ENCODE assay signal across 8 cellular contexts in the genomic region with DNA sequence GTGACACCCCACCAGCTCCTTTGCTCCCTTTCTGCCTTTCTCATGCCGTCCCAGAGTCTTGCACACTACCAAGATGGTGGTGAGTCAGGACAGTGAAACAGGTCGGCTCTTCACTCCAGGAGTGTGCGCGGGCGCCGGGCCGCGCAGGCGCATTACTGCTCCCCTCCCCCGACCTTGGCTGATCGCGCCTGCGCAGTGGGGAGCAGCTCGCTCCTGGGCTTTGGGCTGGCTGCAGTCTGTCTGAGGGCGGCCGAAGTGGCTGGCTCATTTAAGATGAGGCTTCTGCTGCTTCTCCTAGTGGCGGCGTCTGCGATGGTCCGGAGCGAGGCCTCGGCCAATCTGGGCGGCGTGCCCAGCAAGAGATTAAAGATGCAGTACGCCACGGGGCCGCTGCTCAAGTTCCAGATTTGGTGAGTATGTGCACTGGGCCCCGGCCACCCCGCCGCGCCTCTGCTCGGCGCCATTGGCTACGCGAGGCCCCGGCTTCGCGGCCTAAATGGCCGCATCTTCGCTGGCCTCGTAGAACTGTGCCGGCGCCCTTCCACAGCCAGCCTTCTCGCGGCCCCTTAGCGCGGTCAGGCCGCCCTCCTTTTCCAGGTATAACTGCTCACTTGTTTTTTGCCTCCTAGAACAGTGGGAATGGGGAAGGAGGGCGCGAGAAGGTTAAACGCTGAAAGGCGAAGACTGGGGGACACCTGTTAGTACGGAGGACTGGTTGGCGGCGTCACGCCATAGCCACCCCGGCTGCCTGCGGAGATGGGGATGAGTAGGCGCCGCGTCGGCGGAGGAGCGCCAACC. TPM values are rescaled to one million over a fixed set of nuclear protein-coding genes. Genes with fewer than 3 reads are reported as not detected.
DNase-seq lines count a peak whose midpoint lies in the region; ATAC-seq, FAIRE-seq and TF ChIP-seq lines count a peak whose summit lies in the region.

A gene with protein sequence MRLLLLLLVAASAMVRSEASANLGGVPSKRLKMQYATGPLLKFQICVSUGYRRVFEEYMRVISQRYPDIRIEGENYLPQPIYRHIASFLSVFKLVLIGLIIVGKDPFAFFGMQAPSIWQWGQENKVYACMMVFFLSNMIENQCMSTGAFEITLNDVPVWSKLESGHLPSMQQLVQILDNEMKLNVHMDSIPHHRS (plus strand): TSS at position 232 of the 798 bp plus-strand sequence. CDS start 42 bp downstream, at position 274.

- H3K27ac ChIP-seq in OCI-LY3 (ENCODE audit: low read length) (peak within 1 kb of the TSS; percentile 96), endothelial cell of umbilical vein (ENCODE audit: insufficient read depth, low read depth, low read length) (peak within 1 kb of the TSS; percentile 81)

- dilution Hi-C loops in endothelial cell of umbilical vein (cut with MboI; ENCODE audit: extremely low pct_ligation_motif_present, low sequenced_read_pairs): no loop called here

- H3K9ac ChIP-seq in OCI-LY3 (ENCODE audit: low read length) (peak within 1 kb of the TSS; percentile 95), endothelial cell of umbilical vein (replicated peaks; ENCODE audit: extremely low read depth, insufficient read depth, low read length) (peak within 1 kb of the TSS; percentile 82)

- H3K4me2 ChIP-seq in OCI-LY3 (ENCODE audit: low read length) (peak within 1 kb of the TSS; percentile 85), endothelial cell of umbilical vein (ENCODE audit: insufficient read depth, low read length) (peak within 1 kb of the TSS; percentile 89)

- H2AFZ ChIP-seq in OCI-LY3 (ENCODE audit: low read depth, low read length) (no peak within 1 kb of the TSS), endothelial cell of umbilical vein (ENCODE audit: low read depth, low read length) (peak within 1 kb of the TSS; percentile 23)

- POLR2A ChIA-PET in endothelial cell of umbilical vein (lab: Charles Lee): interaction anchor here (0.6 to 1.0 kb wide), 5 partner anchors 9 to 235 kb away, joined by 3 to 6 read pairs (median 4); partner anchors contain the start of genes ERICH6 and SIAH2

- peak; percentile 46 for ATAC-seq in GM21447 (IDR thresholded peaks at IDR 0.05; ENCODE audit: unreplicated experiment)

- BruUV-seq in endothelial cell of umbilical vein (replicated peaks; lab: Mats Ljungman, UMichigan): TSS peak; percentile 51

- CTCF ChIA-PET in endothelial cell of umbilical vein (lab: Charles Lee): interaction anchor here (0.7 to 1.7 kb wide), 6 partner anchors 9 to 419 kb away, joined by 3 to 7 read pairs (median 4); partner anchors contain the start of gene SIAH2

- no peaks in the 10 kb centered on the region for H3K9me1 ChIP-seq in endothelial cell of umbilical vein (replicated peaks; ENCODE audit: control insufficient read depth, extremely low read depth, insufficient read depth, low read length)

- H3K4me3 ChIP-seq in OCI-LY3 (ENCODE audit: low read length): peak within 1 kb of the TSS; percentile 97
- H3K4me3 ChIP-seq in endothelial cell of umbilical vein (replicated peaks in 1 of 3; ENCODE audit: insufficient read depth in 1 of 3, low read depth in 1 of 3, low read length in 3 of 3): peak within 1 kb of the TSS; percentile 67 to 72 (median 72)

- DNase-seq in D721Med (ENCODE audit: insufficient read length, low spot score) (peak; percentile 71), HuH-7 (ENCODE audit: low spot score) (peak; percentile 83), endothelial cell of umbilical vein (ENCODE audit: low read depth, low spot score) (peak; percentile 99), middle frontal gyrus (ENCODE audit: extremely low spot score, low spot score) (peak; percentile 90)
- peak; percentile 98 for DNase-seq in activated CD8-positive, alpha-beta memory T cell treated with anti-CD3 and anti-CD28 coated beads, Interleukin-2, amount 50 U/mL, for 48 hours
- DNase-seq in stimulated activated CD8-positive, alpha-beta memory T cell treated with anti-CD3 and anti-CD28 coated beads, Interleukin-2, amount 100 ng/mL, for 48 hours (ENCODE audit: low read depth in 2 of 2): peak; percentile 88

- no peaks in the 10 kb centered on the region for H3K27me3 ChIP-seq in OCI-LY3 (ENCODE audit: low read depth, low read length)
- no peaks in the 10 kb centered on the region for H3K27me3 ChIP-seq in endothelial cell of umbilical vein (ENCODE audit: control insufficient read depth in 2 of 2, insufficient read depth in 2 of 2, low read length in 2 of 2)

- no peaks in the 10 kb centered on the region for H3K9me3 ChIP-seq in OCI-LY3 (ENCODE audit: insufficient read depth, low read length)
- H3K9me3 ChIP-seq in endothelial cell of umbilical vein (replicated peaks; ENCODE audit: control insufficient read depth, insufficient read depth, low read length): no peaks in the 10 kb centered on the region

- no peak for TF ChIP-seq CTCF in D721Med (IDR thresholded peaks at IDR 0.05; ENCODE audit: insufficient read depth, missing control alignments)
- no peak for TF ChIP-seq CTCF in OCI-LY3 (IDR thresholded peaks at IDR 0.05; ENCODE audit: low read depth, low read length)
- TF ChIP-seq CTCF in endothelial cell of umbilical vein (IDR thresholded peaks at IDR 0.05; ENCODE audit: extremely low read depth in 1 of 2, insufficient read depth in 1 of 2, low read depth in 1 of 2, low read length in 2 of 2): peak; percentile 14 to 30

- FAIRE-seq in D721Med (lab: Jason Lieb, UNC): no peak
- peak; percentile 89 for FAIRE-seq in endothelial cell of umbilical vein (lab: Jason Lieb, UNC)

- intact Hi-C loops in endothelial cell of umbilical vein (cut with micrococcal nuclease): loop anchor here (1.0 to 5.0 kb wide), 7 partner anchors 10 to 636 kb away; partner anchors contain the start of genes EIF2A, ERICH6, MED12L and SERP1

- peaks cover 62% of the 10 kb centered on the region for H3K4me1 ChIP-seq in OCI-LY3 (ENCODE audit: low read length)
- peaks cover 31% of the 10 kb centered on the region for H3K4me1 ChIP-seq in endothelial cell of umbilical vein (ENCODE audit: control insufficient read depth, extremely low read depth, insufficient read depth, low read length)

- peak; percentile 98 for TF ChIP-seq POLR2A in endothelial cell of umbilical vein (IDR thresholded peaks at IDR 0.05; ENCODE audit: low read depth, low read length)

- H4K20me1 ChIP-seq in OCI-LY3 (ENCODE audit: insufficient read depth, low read length): peaks cover 41% of the 10 kb centered on the region
- peaks cover under 1% of the 10 kb centered on the region for H4K20me1 ChIP-seq in endothelial cell of umbilical vein (replicated peaks; ENCODE audit: control insufficient read depth, extremely low read depth, insufficient read depth, low read length)

- H3K36me3 ChIP-seq in OCI-LY3 (replicated peaks; ENCODE audit: low read depth, low read length) (peaks cover 27% of the 10 kb centered on the region), endothelial cell of umbilical vein (ENCODE audit: control insufficient read depth in 2 of 2, extremely low read depth in 1 of 2, insufficient read depth in 2 of 2, low read length in 2 of 2) (no peaks in the 10 kb centered on the region)

- H3K79me2 ChIP-seq in OCI-LY3 (ENCODE audit: low read length) (peaks cover 97% of the 10 kb centered on the region), endothelial cell of umbilical vein (ENCODE audit: control insufficient read depth, insufficient read depth, low read length) (peaks cover 47% of the 10 kb centered on the region)

TF ChIP-seq in endothelial cell of umbilical vein, 7 proteins besides CTCF, POLR2A, EP300 and RAD21:
- peak; percentile 96 for TF ChIP-seq POLR2AphosphoS5 (IDR thresholded peaks at IDR 0.05; ENCODE audit: insufficient read depth, low read depth, low read length)
- TF ChIP-seq JUN (IDR thresholded peaks at IDR 0.05; ENCODE audit: borderline replicate concordance, insufficient read depth, insufficient read length, low read depth): no peak

RNA-seq across cellular contexts. Expression of the gene that starts here (rescaled TPM):
- total RNA-seq in endothelial cell of umbilical vein: 89.2 and 103 TPM in 2 replicates
- 299 and 328 TPM in 2 replicates for polyA plus RNA-seq in endothelial cell of umbilical vein
- polyA plus RNA-seq in endothelial cell of umbilical vein (2011; cell fraction: cytosol; rRNA removed): 345 and 375 TPM in 2 replicates
- 94.5 and 108 TPM in 2 replicates for polyA plus RNA-seq in endothelial cell of umbilical vein (2011; cell fraction: nucleus; rRNA removed)
- 87.4 and 158 TPM in 2 replicates for polyA plus RNA-seq in endothelial cell of umbilical vein (2012)
- polyA minus RNA-seq in endothelial cell of umbilical vein: 433 and 503 TPM in 2 replicates
- 98.9 TPM for polyA minus RNA-seq in endothelial cell of umbilical vein (2011; cell fraction: cytosol; rRNA and poly(A)+ RNA removed)
- polyA minus RNA-seq in endothelial cell of umbilical vein (2011; cell fraction: nucleus; rRNA and poly(A)+ RNA removed): 73.8 and 125 TPM in 2 replicates

Comparison
In these comparisons a context has a peak if more than half of its experiments do, and no peak if none do; other contexts are left out.
1. Peak in every context shown above with its lines: DNase-seq, ATAC-seq, H3K4me3 ChIP-seq and H3K27ac ChIP-seq.
2. CTCF ChIP-seq: peak in endothelial cell of umbilical vein (2 of 2); none in D721Med (single experiment) and OCI-LY3 (single experiment).